ENCODE assay signal across 1 cellular context in genomic region chr19:33176670-33177416, GRCh38.
TF ChIP-seq lines count a peak whose summit lies in the region.

No MANE protein-coding gene starts in this region.

TF ChIP-seq in K562, 482 proteins besides CTCF, POLR2A, EP300 and RAD21 (continued from another document):
- TF ChIP-seq MNT (conservative IDR thresholded peaks at IDR 0.05): peak; percentile 63 to 69; a peak in 2 of 4 replicates
- no peak for TF ChIP-seq NELFE (IDR thresholded peaks at IDR 0.05; ENCODE audit: insufficient read depth, insufficient read length)
